Comparison of ENCODE assay signal across 7 cellular contexts in genomic region chr12:120640840-120641833, GRCh38. TPM values are rescaled to one million over a fixed set of nuclear protein-coding genes. Genes with fewer than 3 reads are reported as not detected.
DNase-seq lines count a peak whose midpoint lies in the region; ATAC-seq lines count a peak whose summit lies in the region.

No MANE protein-coding gene starts in this region.

- intact Hi-C loops in left cardiac atrium (cut with DNase I) = loop anchor here in 1 of 2 donors (10.0 kb wide), 1 partner anchor 334 kb away; the partner anchor contains the start of gene HNF1A

- H3K4me3 ChIP-seq in skeletal muscle cell (ENCODE audit: low read depth, low read length) = peak overlapping the region; percentile 32

- H3K9me3 Mint-ChIP-seq in activated naive CD4-positive, alpha-beta T cell treated with anti-CD3 and anti-CD28 coated beads, Interleukin-2, amount 50 U/mL, for 72 hours = no peaks in the 10 kb centered on the region

- DNase-seq in RPMI7951 (ENCODE audit: low read depth) = peak; percentile 45
- peak in 1 of 2 donors; percentile 59 for DNase-seq in activated naive CD4-positive, alpha-beta T cell treated with anti-CD3 and anti-CD28 coated beads, Interleukin-2, amount 50 U/mL, for 72 hours (ENCODE audit: low spot score in 2 of 2)
- DNase-seq in left cardiac atrium = peak; percentile 71
- no peak for DNase-seq in skeletal muscle cell (ENCODE audit: low read depth)
- DNase-seq in middle frontal gyrus (ENCODE audit: extremely low spot score, low spot score) = no peak

- peak; percentile 36 for ATAC-seq in GM18517 (IDR thresholded peaks at IDR 0.05; ENCODE audit: unreplicated experiment)
- peak; percentile 38 for ATAC-seq in HG02884 (IDR thresholded peaks at IDR 0.05; ENCODE audit: unreplicated experiment)
- peak; percentile 64 to 67 for ATAC-seq in activated naive CD4-positive, alpha-beta T cell treated with anti-CD3 and anti-CD28 coated beads, Interleukin-2, amount 50 U/mL, for 72 hours
- ATAC-seq in left cardiac atrium = peak; percentile 93 to 95

- H3K27ac Mint-ChIP-seq in activated naive CD4-positive, alpha-beta T cell treated with anti-CD3 and anti-CD28 coated beads, Interleukin-2, amount 50 U/mL, for 72 hours = no peak overlapping the region

- H3K36me3 Mint-ChIP-seq in activated naive CD4-positive, alpha-beta T cell treated with anti-CD3 and anti-CD28 coated beads, Interleukin-2, amount 50 U/mL, for 72 hours = peaks cover 0 to 5% of the 10 kb centered on the region in 2 donors

RNA-seq across cellular contexts. Expression of gene CABP1, which starts 0.7 kb away (rescaled TPM):
- total RNA-seq in RPMI7951 (2014; rRNA removed; shearing (Covaris generic)) = 0.10 TPM in 1 of 2 replicates, not detected in the other
- total RNA-seq in activated naive CD4-positive, alpha-beta T cell treated with anti-CD3 and anti-CD28 coated beads, Interleukin-2, amount 50 U/mL, for 72 hours = 1 to 10 TPM in 1 of 2 donors, not detected in 1; 3.0 TPM
- 1 to 10 TPM; 1.5 to 4.6 TPM for total RNA-seq in left cardiac atrium

RNA-seq across cellular contexts. Expression of gene MLEC, which starts 45.8 kb away (rescaled TPM):
- 80.7 and 87.7 TPM in 2 replicates for total RNA-seq in RPMI7951 (2014; rRNA removed; shearing (Covaris generic))
- 10 to 100 TPM; 51.0 to 89.9 TPM for total RNA-seq in activated naive CD4-positive, alpha-beta T cell treated with anti-CD3 and anti-CD28 coated beads, Interleukin-2, amount 50 U/mL, for 72 hours
- 100 to 1,000 TPM; 166 to 173 TPM for total RNA-seq in left cardiac atrium

RNA-seq across cellular contexts. Expression of gene POP5, which starts 59.9 kb away (rescaled TPM):
- total RNA-seq in RPMI7951 (2014; rRNA removed; shearing (Covaris generic)) = 80.9 and 89.1 TPM in 2 replicates
- total RNA-seq in activated naive CD4-positive, alpha-beta T cell treated with anti-CD3 and anti-CD28 coated beads, Interleukin-2, amount 50 U/mL, for 72 hours = 10 to 100 TPM; 34.7 to 51.5 TPM
- total RNA-seq in left cardiac atrium = 10 to 100 TPM; 27.9 to 34.3 TPM

Comparison
In these comparisons a context has a peak if more than half of its experiments do, and no peak if none do; other contexts are left out.
1. ATAC-seq: peak in every context shown above with its lines; median percentile 94 in left cardiac atrium; 66 in activated naive CD4-positive, alpha-beta T cell treated with anti-CD3 and anti-CD28 coated beads, Interleukin-2, amount 50 U/mL, for 72 hours; 38 in HG02884; 36 in GM18517.
2. DNase-seq: peak in RPMI7951 (single experiment) and left cardiac atrium (single experiment); none in skeletal muscle cell (single experiment) and middle frontal gyrus (single experiment).